ENCODE assay signal across 8 cellular contexts in the genomic region with DNA sequence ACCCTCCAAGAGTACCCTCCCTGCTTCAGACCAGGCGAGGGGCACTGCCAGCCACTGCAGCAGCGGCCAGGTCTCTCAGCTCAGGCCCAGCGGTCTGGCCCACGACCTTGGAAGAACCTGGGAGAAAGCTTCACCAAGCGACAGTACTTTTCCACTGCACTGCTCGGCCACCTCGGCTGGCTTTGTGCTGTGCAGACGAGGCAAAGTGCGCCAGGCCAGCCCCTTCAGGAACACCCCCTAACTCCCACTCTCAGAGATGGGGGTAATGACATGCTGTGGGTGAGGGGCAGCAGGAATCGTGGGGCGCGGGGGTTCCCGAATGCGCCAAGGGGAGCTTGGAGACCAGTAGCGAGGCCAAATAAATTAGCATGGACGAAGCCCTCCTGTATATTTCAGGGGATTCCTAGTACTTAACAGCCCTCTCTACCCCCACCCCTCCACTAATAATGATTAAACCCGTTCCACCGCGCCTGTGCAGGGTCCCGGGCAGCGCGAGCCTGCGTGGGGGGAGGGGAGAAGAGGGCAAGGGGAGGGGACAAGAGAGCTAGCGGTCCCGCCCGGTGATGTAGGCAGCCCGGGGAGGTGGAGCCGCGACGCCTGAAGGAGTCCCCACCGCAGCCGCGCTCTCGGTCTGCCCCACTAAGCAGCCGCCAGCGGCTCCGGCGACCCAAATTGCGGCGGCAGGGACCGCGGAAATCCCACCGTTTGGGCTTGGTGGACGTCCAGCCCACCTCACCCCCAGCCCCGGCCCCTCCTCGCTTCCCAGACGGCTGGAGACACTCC. TPM values are rescaled to one million over a fixed set of nuclear protein-coding genes. Genes with fewer than 3 reads are reported as not detected.
DNase-seq lines count a peak whose midpoint lies in the region; ATAC-seq, FAIRE-seq and TF ChIP-seq lines count a peak whose summit lies in the region.

Gene FAM43B, plus strand, starts transcription at position 629 of the 783 bp plus-strand sequence. CDS start 401 bp downstream, outside the sequence.

- dilution Hi-C loops in endothelial cell of umbilical vein (cut with MboI; ENCODE audit: extremely low pct_ligation_motif_present, low sequenced_read_pairs) = no loop called here

- ATAC-seq in mucosa of descending colon = peak; percentile 40
- no peak for ATAC-seq in HG03457 (IDR thresholded peaks at IDR 0.05; ENCODE audit: unreplicated experiment)
- ATAC-seq in GM19397 (IDR thresholded peaks at IDR 0.05; ENCODE audit: unreplicated experiment) = no peak

- no peak within 1 kb of the TSS for H2AFZ ChIP-seq in endothelial cell of umbilical vein (ENCODE audit: low read depth, low read length)

- H3K9me1 ChIP-seq in endothelial cell of umbilical vein (replicated peaks; ENCODE audit: control insufficient read depth, extremely low read depth, insufficient read depth, low read length) = no peaks in the 10 kb centered on the region

- H3K4me3 ChIP-seq in endothelial cell of umbilical vein (replicated peaks in 1 of 3; ENCODE audit: insufficient read depth in 1 of 3, low read depth in 1 of 3, low read length in 3 of 3) (peak within 1 kb of the TSS in 1 of 3 experiments; percentile 9), mucosa of descending colon (no peak within 1 kb of the TSS)

- H3K4me1 ChIP-seq in endothelial cell of umbilical vein (ENCODE audit: control insufficient read depth, extremely low read depth, insufficient read depth, low read length) = no peaks in the 10 kb centered on the region
- peaks cover 15% of the 10 kb centered on the region for H3K4me1 ChIP-seq in mucosa of descending colon (ENCODE audit: low read depth)

- CTCF ChIA-PET in endothelial cell of umbilical vein (lab: Charles Lee) = interaction anchor here (0.8 to 2.5 kb wide), 4 partner anchors 12 to 81 kb away, joined by 3 to 9 read pairs (median 3); partner anchors contain the start of gene PINK1

- no peak for TF ChIP-seq POLR2A in endothelial cell of umbilical vein (IDR thresholded peaks at IDR 0.05; ENCODE audit: low read depth, low read length)

- peaks cover 46 to 55% of the 10 kb centered on the region in 2 experiments for H3K27me3 ChIP-seq in endothelial cell of umbilical vein (ENCODE audit: control insufficient read depth in 2 of 2, insufficient read depth in 2 of 2, low read length in 2 of 2)

- FAIRE-seq in endothelial cell of umbilical vein (lab: Jason Lieb, UNC) = no peak

- H3K9me3 ChIP-seq in endothelial cell of umbilical vein (replicated peaks; ENCODE audit: control insufficient read depth, insufficient read depth, low read length) (no peaks in the 10 kb centered on the region), mucosa of descending colon (no peaks in the 10 kb centered on the region)

- H4K20me1 ChIP-seq in endothelial cell of umbilical vein (replicated peaks; ENCODE audit: control insufficient read depth, extremely low read depth, insufficient read depth, low read length) = no peaks in the 10 kb centered on the region

- no peak within 1 kb of the TSS for H3K27ac ChIP-seq in endothelial cell of umbilical vein (ENCODE audit: insufficient read depth, low read depth, low read length)

- no peak for TF ChIP-seq CTCF in endothelial cell of umbilical vein (IDR thresholded peaks at IDR 0.05; ENCODE audit: extremely low read depth in 1 of 2, insufficient read depth in 1 of 2, low read depth in 1 of 2, low read length in 2 of 2)
- no peak for TF ChIP-seq CTCF in mucosa of descending colon (IDR thresholded peaks at IDR 0.05)
- TF ChIP-seq CTCF in GM20000 (IDR thresholded peaks at IDR 0.05; ENCODE audit: extremely low read depth, missing control alignments) = no peak

- H3K36me3 ChIP-seq in endothelial cell of umbilical vein (ENCODE audit: control insufficient read depth in 2 of 2, extremely low read depth in 1 of 2, insufficient read depth in 2 of 2, low read length in 2 of 2) (no peaks in the 10 kb centered on the region), mucosa of descending colon (ENCODE audit: low read depth) (no peaks in the 10 kb centered on the region)

- no peaks in the 10 kb centered on the region for H3K79me2 ChIP-seq in endothelial cell of umbilical vein (ENCODE audit: control insufficient read depth, insufficient read depth, low read length)

- H3K4me2 ChIP-seq in endothelial cell of umbilical vein (ENCODE audit: insufficient read depth, low read length) = no peak within 1 kb of the TSS

- BruUV-seq in endothelial cell of umbilical vein (replicated peaks; lab: Mats Ljungman, UMichigan) = no TSS peak

- POLR2A ChIA-PET in endothelial cell of umbilical vein (lab: Charles Lee) = no interaction called here

- intact Hi-C loops in endothelial cell of umbilical vein (cut with micrococcal nuclease) = no loop called here
- intact Hi-C loops in mucosa of descending colon (cut with DNase I, micrococcal nuclease) = no loop called here

- peak in 11 of 14 donors; percentile 14 to 87 (median 56) for DNase-seq in C1 segment of cervical spinal cord (lab: John Stamatoyannopoulos, UW)
- peak; percentile 90 for DNase-seq in NCI-H2227 (lab: John Stamatoyannopoulos, UW; ENCODE audit: unreplicated experiment)
- peak; percentile 16 for DNase-seq in endothelial cell of umbilical vein (ENCODE audit: low read depth, low spot score)
- peak; percentile 21 to 59 (median 34) for DNase-seq in mucosa of descending colon
- no peak for DNase-seq in GM20000 (ENCODE audit: low spot score)
- no peak for DNase-seq in LoVo (ENCODE audit: low spot score)

- H3K9ac ChIP-seq in endothelial cell of umbilical vein (replicated peaks; ENCODE audit: extremely low read depth, insufficient read depth, low read length) = no peak within 1 kb of the TSS

TF ChIP-seq in endothelial cell of umbilical vein, 7 proteins besides CTCF, POLR2A, EP300 and RAD21:
- TF ChIP-seq EZH2 (IDR thresholded peaks at IDR 0.05; ENCODE audit: borderline replicate concordance, low read depth, low read length, severe bottlenecking) (no peak), JUN (IDR thresholded peaks at IDR 0.05; ENCODE audit: borderline replicate concordance, insufficient read depth, insufficient read length, low read depth) (no peak), MYC (IDR thresholded peaks at IDR 0.05; ENCODE audit: low read depth, low read length) (no peak), POLR2AphosphoS5 (IDR thresholded peaks at IDR 0.05; ENCODE audit: insufficient read depth, low read depth, low read length) (no peak), MAX (IDR thresholded peaks at IDR 0.05; ENCODE audit: insufficient read depth, insufficient read length) (no peak), FOS (IDR thresholded peaks at IDR 0.05; ENCODE audit: borderline replicate concordance, insufficient read depth, low read length) (no peak), GATA2 (IDR thresholded peaks at IDR 0.05; ENCODE audit: insufficient read depth, insufficient read length, low read depth, low read length) (no peak)

RNA-seq across cellular contexts. Expression of gene FAM43B, which starts in this region (rescaled TPM):
- not detected in 2 replicates for total RNA-seq in endothelial cell of umbilical vein
- not detected in 2 replicates for polyA plus RNA-seq in endothelial cell of umbilical vein
- polyA plus RNA-seq in endothelial cell of umbilical vein (2011; cell fraction: cytosol; rRNA removed) = not detected in 2 replicates
- polyA plus RNA-seq in endothelial cell of umbilical vein (2011; cell fraction: nucleus; rRNA removed) = not detected in 2 replicates
- not detected in 2 replicates for polyA plus RNA-seq in endothelial cell of umbilical vein (2012)
- not detected in 2 replicates for polyA minus RNA-seq in endothelial cell of umbilical vein
- polyA minus RNA-seq in endothelial cell of umbilical vein (2011; cell fraction: cytosol; rRNA and poly(A)+ RNA removed) = not detected
- not detected in 2 replicates for polyA minus RNA-seq in endothelial cell of umbilical vein (2011; cell fraction: nucleus; rRNA and poly(A)+ RNA removed)
- total RNA-seq in mucosa of descending colon = under 1 TPM; 0.14 to 0.92 (median 0.43) TPM

Comparison
In these comparisons a context has a peak if more than half of its experiments do, and no peak if none do; other contexts are left out.
1. Peak in DNase-seq in endothelial cell of umbilical vein; RNA of the gene not detected or under 1 TPM.
2. Peak in DNase-seq and ATAC-seq in mucosa of descending colon; RNA of the gene not detected or under 1 TPM.
3. DNase-seq: peak in C1 segment of cervical spinal cord (11 of 14) and NCI-H2227 (single experiment); none in GM20000 (single experiment) and LoVo (single experiment).